In genomic region chr2:144453486-144454158, GRCh38 we compare ENCODE assay signal across 10 cellular contexts.
DNase-seq lines count a peak whose midpoint lies in the region; ATAC-seq and TF ChIP-seq lines count a peak whose summit lies in the region.
"Had no signal": no experiment of that assay in that cellular context is flagged by ENCODE, and none has a peak within 500 bp of the region (broad histone marks: within the 10 kb centered on the region; RNA-seq: fewer than 3 reads in every experiment).

No MANE protein-coding gene starts in this region.

- H3K27ac ChIP-seq in HUES6 (ENCODE audit: low read depth, low read length) (peak overlapping the region; percentile 8; the same call in 1 of the 2 replicates), ascending aorta (peak overlapping the region; percentile 55 to 63), left lung (peak overlapping the region; percentile 55 to 66), suprapubic skin (peak overlapping the region; percentile 60), MM.1S (ENCODE audit: low read length) (no peak overlapping the region)

- H3K9ac ChIP-seq in HUES6 (ENCODE audit: low read length) (no peak overlapping the region), MM.1S (ENCODE audit: low read length) (no peak overlapping the region)

- TF ChIP-seq POLR2A in suprapubic skin (IDR thresholded peaks at IDR 0.05): no peak

- TF ChIP-seq EP300 in suprapubic skin (IDR thresholded peaks at IDR 0.05): no peak

- in situ Hi-C loops in KBM-7 (cut with MboI; ENCODE audit: low pct_unique_long_range_greater_than_20kb, low sequenced_read_pairs): no loop called here

- H3K9me3 ChIP-seq in HUES6 (ENCODE audit: control insufficient read depth, insufficient read depth, low read depth, low read length) (no peaks in the 10 kb centered on the region), ascending aorta (no peaks in the 10 kb centered on the region), left lung (no peaks in the 10 kb centered on the region), suprapubic skin (no peaks in the 10 kb centered on the region), MM.1S (replicated peaks; ENCODE audit: insufficient read depth, low read length) (no peaks in the 10 kb centered on the region)

- DNase-seq in ascending aorta (ENCODE audit: low spot score in 2 of 2) (no peak), left lung (no peak), suprapubic skin (ENCODE audit: low spot score in 2 of 2) (no peak), KBM-7 (no peak), NCI-H345 treated with DMSO at 0.1 percent for 48 hours (lab: John Stamatoyannopoulos, UW; ENCODE audit: unreplicated experiment) (no peak), MM.1S (no peak)
- DNase-seq: mammary epithelial cell; NCI-H1694 treated with DMSO at 0.1 percent for 48 hours; stimulated activated CD4-positive, alpha-beta T cell treated with anti-CD3 and anti-CD28 coated beads, Interleukin-12 subunit alpha, Interleukin-12 subunit beta, amount 100 ng/mL, for 4 hours had no signal

- intact Hi-C loops in ascending aorta (cut with DNase I): loop anchor here (1.0 to 10.0 kb wide), 4 partner anchors 63 to 969 kb away; a partner anchor contains a TSS
- intact Hi-C loops in left lung (cut with DNase I): no loop called here

- H3K27me3 ChIP-seq in HUES6 (ENCODE audit: control insufficient read depth, insufficient read depth, low read length) (no peaks in the 10 kb centered on the region), ascending aorta (no peaks in the 10 kb centered on the region), left lung (no peaks in the 10 kb centered on the region), suprapubic skin (no peaks in the 10 kb centered on the region), MM.1S (replicated peaks; ENCODE audit: insufficient read depth, low read length) (no peaks in the 10 kb centered on the region)

- H2AFZ ChIP-seq in MM.1S (ENCODE audit: low read length): no peak overlapping the region

- no peaks in the 10 kb centered on the region for H4K20me1 ChIP-seq in MM.1S (ENCODE audit: insufficient read depth, low read length)

- H3F3A ChIP-seq in MM.1S (ENCODE audit: insufficient read depth, low read length): no peaks in the 10 kb centered on the region

- H3K9me2 ChIP-seq in MM.1S (replicated peaks; ENCODE audit: insufficient read depth, low read length): no peaks in the 10 kb centered on the region

- no peak for ATAC-seq in left lung

- H3K4me3 ChIP-seq in HUES6 (ENCODE audit: low read depth, low read length): no peak overlapping the region
- H3K4me3 ChIP-seq in ascending aorta: peak overlapping the region; percentile 38 to 60
- no peak overlapping the region for H3K4me3 ChIP-seq in left lung
- H3K4me3 ChIP-seq in suprapubic skin: no peak overlapping the region
- no peak overlapping the region for H3K4me3 ChIP-seq in MM.1S (ENCODE audit: low read length)

- H3K4me1 ChIP-seq in HUES6 (ENCODE audit: control insufficient read depth, insufficient read depth, low read length) (peaks cover 54% of the 10 kb centered on the region), ascending aorta (peaks cover 11 to 58% of the 10 kb centered on the region in 2 donors), left lung (peaks cover 5 to 97% of the 10 kb centered on the region in 2 donors), suprapubic skin (peaks cover 52% of the 10 kb centered on the region), MM.1S (ENCODE audit: low read length) (no peaks in the 10 kb centered on the region)

- 82% methylated on average over 5 of the region's 5 CpGs for WGBS in suprapubic skin

- H3K4me2 ChIP-seq in MM.1S (ENCODE audit: low read depth, low read length): no peak overlapping the region

- TF ChIP-seq CTCF in ascending aorta (IDR thresholded peaks at IDR 0.05): no peak
- TF ChIP-seq CTCF in left lung (IDR thresholded peaks at IDR 0.05): no peak
- TF ChIP-seq CTCF in suprapubic skin (IDR thresholded peaks at IDR 0.05): no peak
- TF ChIP-seq CTCF in MM.1S (IDR thresholded peaks at IDR 0.05; ENCODE audit: low read length): no peak

- H3K36me3 ChIP-seq in HUES6 (ENCODE audit: control insufficient read depth, insufficient read depth, low read length) (no peaks in the 10 kb centered on the region), ascending aorta (no peaks in the 10 kb centered on the region), left lung (peaks cover 0 to 6% of the 10 kb centered on the region in 2 donors), suprapubic skin (no peaks in the 10 kb centered on the region), MM.1S (replicated peaks; ENCODE audit: insufficient read depth, low read length) (no peaks in the 10 kb centered on the region)

- H3K79me2 ChIP-seq in MM.1S (ENCODE audit: low read length): no peaks in the 10 kb centered on the region

Comparison
In these comparisons a context has a peak if more than half of its experiments do, and no peak if none do; other contexts are left out.
1. H3K4me3 ChIP-seq: peak in ascending aorta (2 of 2); none in HUES6 (single experiment), left lung (0 of 2), suprapubic skin (single experiment) and MM.1S (single experiment).